ENCODE assay signal across 10 cellular contexts in genomic region chr1:22711071-22711470, GRCh38. TPM values are rescaled to one million over a fixed set of nuclear protein-coding genes. Genes with fewer than 3 reads are reported as not detected.
DNase-seq lines count a peak whose midpoint lies in the region; ATAC-seq and TF ChIP-seq lines count a peak whose summit lies in the region.
"Had no signal": no experiment of that assay in that cellular context is flagged by ENCODE, and none has a peak within 500 bp of the region (broad histone marks: within the 10 kb centered on the region; RNA-seq: fewer than 3 reads in every experiment).

No MANE protein-coding gene starts in this region.

- no peak for TF ChIP-seq RAD21 in neural cell (conservative IDR thresholded peaks at IDR 0.05)

- no peak overlapping the region for H3K4me2 ChIP-seq in neural cell (ENCODE audit: low read length)

- TF ChIP-seq CTCF in dorsolateral prefrontal cortex (IDR thresholded peaks at IDR 0.05 in 54 of 56, conservative IDR thresholded peaks at IDR 0.05 in 2 of 56; ENCODE audit: low read depth in 1 of 56, partially characterized antibody in 56 of 56) (no peak), neural cell (IDR thresholded peaks at IDR 0.05; ENCODE audit: poor library complexity, severe bottlenecking) (no peak)

- no peaks in the 10 kb centered on the region for H3F3A ChIP-seq in neural cell (ENCODE audit: insufficient read depth, low read length, poor library complexity, severe bottlenecking)

- H3K27me3 ChIP-seq in H7 (ENCODE audit: control insufficient read depth, insufficient read depth, low read length): peaks cover 27% of the 10 kb centered on the region
- no peaks in the 10 kb centered on the region for H3K27me3 ChIP-seq in dorsolateral prefrontal cortex
- no peaks in the 10 kb centered on the region for H3K27me3 ChIP-seq in neural cell (ENCODE audit: insufficient read depth, low read depth, low read length)

- peak overlapping the region; percentile 61 for H3K9ac ChIP-seq in neural cell (ENCODE audit: low read length)

- peak overlapping the region; percentile 42 for H3K4me3 ChIP-seq in H7 (ENCODE audit: insufficient read depth, low read depth, low read length)
- peak overlapping the region; percentile 36 to 78 (median 66) for H3K4me3 ChIP-seq in dorsolateral prefrontal cortex
- peak overlapping the region; percentile 87 for H3K4me3 ChIP-seq in neural cell (ENCODE audit: low read length)

- H3K9me3 ChIP-seq in neural cell (ENCODE audit: low read length): no peaks in the 10 kb centered on the region

- peaks cover 7% of the 10 kb centered on the region for H4K20me1 ChIP-seq in neural cell (ENCODE audit: insufficient read depth)

- peaks cover 37% of the 10 kb centered on the region for H3K79me2 ChIP-seq in neural cell (replicated peaks; ENCODE audit: insufficient read depth, low read length)

- ATAC-seq in GM21515 (IDR thresholded peaks at IDR 0.05; ENCODE audit: unreplicated experiment): no peak

- H3K27ac ChIP-seq in dorsolateral prefrontal cortex: peak overlapping the region in 3 of 59 donors; percentile 11 to 46 (median 31)
- H3K27ac ChIP-seq in neural cell (ENCODE audit: low read length): no peak overlapping the region

- H2AFZ ChIP-seq in neural cell (ENCODE audit: low read depth, low read length): no peak overlapping the region

- TF ChIP-seq EP300 in neural cell (conservative IDR thresholded peaks at IDR 0.05; ENCODE audit: poor library complexity, severe bottlenecking): no peak

- DNase-seq in AG08395 (ENCODE audit: low spot score) (peak; percentile 16), H7 (peak; percentile 84), dorsolateral prefrontal cortex (no peak), hypothalamus (lab: John Stamatoyannopoulos, UW) (no peak), islet precursor cell (no peak), activated T-cell treated with anti-CD3 and anti-CD28 coated beads for 4 hours (no peak)
- DNase-seq: activated B cell treated with CpG ODN at 0.5 μM for 24 hours, NCI-H1048 had no signal

- intact Hi-C loops in dorsolateral prefrontal cortex (cut with DNase I): loop anchor here in 1 of 2 donors (5.0 kb wide), 1 partner anchor 66 kb away; no protein-coding TSS in a partner anchor

- no peaks in the 10 kb centered on the region for H3K36me3 ChIP-seq in H7 (replicated peaks; ENCODE audit: control insufficient read depth, insufficient read depth, low read length)
- H3K36me3 ChIP-seq in neural cell (ENCODE audit: insufficient read depth, low read length): no peaks in the 10 kb centered on the region

- no peaks in the 10 kb centered on the region for H3K9me2 ChIP-seq in neural cell (ENCODE audit: insufficient read depth, low read length)

TF ChIP-seq in neural cell, 6 proteins besides CTCF, POLR2A, EP300 and RAD21:
- TF ChIP-seq EZH2 (IDR thresholded peaks at IDR 0.05; ENCODE audit: borderline replicate concordance, insufficient read depth, low read length, poor library complexity, severe bottlenecking) (no peak), TAF1 (IDR thresholded peaks at IDR 0.05; ENCODE audit: low read depth) (no peak), MXI1 (conservative IDR thresholded peaks at IDR 0.05; ENCODE audit: poor library complexity, severe bottlenecking) (no peak)

RNA-seq across cellular contexts. Expression of gene EPHB2, which starts 0.4 kb away (rescaled TPM):
- 12.3 and 14.8 TPM in 2 replicates for total RNA-seq in H7 (2014; rRNA removed; shearing (Covaris generic))
- 10 to 100 TPM; 11.4 to 21.5 (median 15.7) TPM for total RNA-seq in dorsolateral prefrontal cortex
- polyA plus RNA-seq in neural cell: 22.8 and 32.7 TPM in 2 replicates
- polyA minus RNA-seq in neural cell: 83.3 and 94.8 TPM in 2 replicates

RNA-seq across cellular contexts. Expression of gene C1QB, which starts 58.0 kb away (rescaled TPM):
- not detected in 2 replicates for total RNA-seq in H7 (2014; rRNA removed; shearing (Covaris generic))
- 100 to 1,000 TPM in 35 of 120 experiments, 10 to 100 TPM in 85; 12.3 to 456 (median 73.0) TPM for total RNA-seq in dorsolateral prefrontal cortex
- not detected in 2 replicates for polyA plus RNA-seq in neural cell
- not detected in 2 replicates for polyA minus RNA-seq in neural cell
- total RNA-seq: activated B cell treated with CpG ODN at 0.5 μM for 24 hours had no signal

Comparison
In these comparisons a context has a peak if more than half of its experiments do, and no peak if none do; other contexts are left out.
1. DNase-seq: peak in AG08395 (single experiment) and H7 (single experiment); none in dorsolateral prefrontal cortex (0 of 10), hypothalamus (0 of 51), islet precursor cell (single experiment) and activated T-cell treated with anti-CD3 and anti-CD28 coated beads for 4 hours (single experiment).
2. RNA of gene C1QB, which starts 58.0 kb away (total RNA-seq): 12.3 to 456 TPM in dorsolateral prefrontal cortex; not detected in H7; every median in the first group is over 10 times any median in the second.
3. Peak in every context shown above with its lines, with median percentiles within 50 percentile points of each other: H3K4me3 ChIP-seq.